33 cellular contexts compared by ENCODE assay signal in the genomic region with DNA sequence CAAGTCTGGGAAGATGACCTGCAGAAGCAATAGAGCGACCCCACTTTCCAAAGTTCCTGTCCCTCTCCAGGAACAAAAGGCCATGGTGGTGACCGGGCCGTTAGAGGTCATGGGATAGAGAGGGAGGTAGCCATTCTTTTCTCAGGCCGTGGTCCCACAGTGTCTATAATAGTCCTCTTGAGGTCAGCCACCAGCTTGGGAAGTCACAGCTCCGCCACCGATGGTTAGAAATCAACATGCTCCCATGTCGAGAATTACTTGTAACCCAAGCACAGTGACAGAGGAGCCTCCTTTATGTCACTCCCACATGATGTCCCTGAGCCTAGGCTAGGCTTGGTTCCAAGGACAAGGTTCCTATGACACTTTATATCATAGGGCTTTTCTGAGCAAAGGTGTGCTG.
"Had no signal": no experiment of that assay in that cellular context is flagged by ENCODE, and none has a peak within 500 bp of the region (broad histone marks: within the 10 kb centered on the region; RNA-seq: fewer than 3 reads in every experiment).

No MANE protein-coding gene starts in this region.

- H3K27me3 ChIP-seq: Peyer's patch had no signal

- H3K27ac ChIP-seq: Peyer's patch had no signal

- FAIRE-seq: bronchial epithelial cell had no signal

- ATAC-seq: activated CD8-positive, alpha-beta memory T cell treated with anti-CD3 and anti-CD28 coated beads, Interleukin-2, amount 10 ng/mL, durations not matched to agents 7 days and 5 days; activated naive CD8-positive, alpha-beta T cell treated with anti-CD3 and anti-CD28 coated beads, Interleukin-2, amount 50 U/mL, for 24 hours; PC-3 had no signal

- H3K36me3 ChIP-seq: Peyer's patch had no signal

- H3K36me3 Mint-ChIP-seq: activated CD8-positive, alpha-beta memory T cell treated with anti-CD3 and anti-CD28 coated beads, Interleukin-2, amount 10 ng/mL, durations not matched to agents 7 days and 5 days; activated naive CD4-positive, alpha-beta T cell treated with anti-CD3 and anti-CD28 coated beads, Interleukin-2, amount 10 ng/mL, durations not matched to agents 7 days and 5 days; activated naive CD8-positive, alpha-beta T cell; brain had no signal

- DNase-seq: activated CD4-positive, alpha-beta memory T cell treated with anti-CD3 and anti-CD28 coated beads, Interleukin-2, amount 10 ng/mL, durations not matched to agents 7 days and 5 days; activated CD4-positive, alpha-beta T cell treated with anti-CD3 and anti-CD28 coated beads for 1 hour; activated CD4-positive, alpha-beta T cell treated with anti-CD3 and anti-CD28 coated beads for 48 hours; activated CD4-positive, CD25-positive, alpha-beta regulatory T cell; activated CD8-positive, alpha-beta memory T cell treated with anti-CD3 and anti-CD28 coated beads for 24 hours; activated CD8-positive, alpha-beta memory T cell treated with anti-CD3 and anti-CD28 coated beads, Interleukin-2, amount 10 ng/mL, durations not matched to agents 7 days and 5 days; activated CD8-positive, alpha-beta memory T cell treated with anti-CD3 and anti-CD28 coated beads, Interleukin-2, amount 50 U/mL, for 48 hours; activated effector memory CD4-positive, alpha-beta T cell treated with Interleukin-2 at 50 U/mL for 16 hours; activated naive CD4-positive, alpha-beta T cell treated with anti-CD3 and anti-CD28 coated beads, Interleukin-2, amount 10 ng/mL, durations not matched to agents 7 days and 5 days; activated naive CD8-positive, alpha-beta T cell treated with anti-CD3 and anti-CD28 coated beads, Interleukin-2, amount 50 U/mL, for 24 hours; activated T-cell treated with anti-CD3 and anti-CD28 coated beads, Interleukin-2, amount 50 U/mL, for 48 hours; anterior cingulate cortex; NCI-H1092 treated with DMSO at 0.1 percent for 48 hours; NCI-H1417; NCI-H146; NCI-H187; NCI-H2029 treated with DMSO at 0.1 percent for 48 hours; NCI-H2107; NCI-H2171; NCI-H510A; NCI-H526; NCI-H748 treated with DMSO at 0.1 percent for 48 hours; NK-92 treated with Interleukin-12 subunit alpha and Interleukin-12 subunit beta, amount 100 ng/mL, for 24 hours; PC-3; Peyer's patch; RPMI8226; SW 1271; T-helper 1 cell; T-helper 2 cell; T-helper 9 cell had no signal

- H3K9me3 ChIP-seq: Peyer's patch had no signal

- H3K27me3 Mint-ChIP-seq: activated CD8-positive, alpha-beta memory T cell treated with anti-CD3 and anti-CD28 coated beads, Interleukin-2, amount 10 ng/mL, durations not matched to agents 7 days and 5 days; activated naive CD8-positive, alpha-beta T cell; activated naive CD8-positive, alpha-beta T cell treated with anti-CD3 and anti-CD28 coated beads, Interleukin-2, amount 50 U/mL, for 24 hours had no signal

- H3K4me3 ChIP-seq: Peyer's patch had no signal

- H3K4me1 Mint-ChIP-seq: activated CD4-positive, alpha-beta memory T cell treated with anti-CD3 and anti-CD28 coated beads, Interleukin-2, amount 10 ng/mL, durations not matched to agents 7 days and 5 days; activated CD8-positive, alpha-beta memory T cell treated with anti-CD3 and anti-CD28 coated beads, Interleukin-2, amount 10 ng/mL, durations not matched to agents 7 days and 5 days; activated naive CD4-positive, alpha-beta T cell treated with anti-CD3 and anti-CD28 coated beads, Interleukin-2, amount 10 ng/mL, durations not matched to agents 7 days and 5 days; activated naive CD8-positive, alpha-beta T cell treated with anti-CD3 and anti-CD28 coated beads, Interleukin-2, amount 50 U/mL, for 24 hours had no signal

- H3K9me3 Mint-ChIP-seq: activated CD4-positive, alpha-beta memory T cell treated with anti-CD3 and anti-CD28 coated beads, Interleukin-2, amount 10 ng/mL, durations not matched to agents 7 days and 5 days; activated naive CD4-positive, alpha-beta T cell treated with anti-CD3 and anti-CD28 coated beads, Interleukin-2, amount 10 ng/mL, durations not matched to agents 7 days and 5 days; activated naive CD8-positive, alpha-beta T cell treated with anti-CD3 and anti-CD28 coated beads, Interleukin-2, amount 50 U/mL, for 24 hours had no signal

- H3K27ac Mint-ChIP-seq: activated CD4-positive, alpha-beta memory T cell treated with anti-CD3 and anti-CD28 coated beads, Interleukin-2, amount 10 ng/mL, durations not matched to agents 7 days and 5 days; activated CD8-positive, alpha-beta memory T cell treated with anti-CD3 and anti-CD28 coated beads, Interleukin-2, amount 10 ng/mL, durations not matched to agents 7 days and 5 days; activated naive CD4-positive, alpha-beta T cell treated with anti-CD3 and anti-CD28 coated beads, Interleukin-2, amount 10 ng/mL, durations not matched to agents 7 days and 5 days; activated naive CD8-positive, alpha-beta T cell; activated naive CD8-positive, alpha-beta T cell treated with anti-CD3 and anti-CD28 coated beads, Interleukin-2, amount 50 U/mL, for 24 hours had no signal

- H3K4me3 Mint-ChIP-seq: activated CD4-positive, alpha-beta memory T cell treated with anti-CD3 and anti-CD28 coated beads, Interleukin-2, amount 10 ng/mL, durations not matched to agents 7 days and 5 days; activated CD8-positive, alpha-beta memory T cell treated with anti-CD3 and anti-CD28 coated beads, Interleukin-2, amount 10 ng/mL, durations not matched to agents 7 days and 5 days; activated naive CD4-positive, alpha-beta T cell treated with anti-CD3 and anti-CD28 coated beads, Interleukin-2, amount 10 ng/mL, durations not matched to agents 7 days and 5 days; activated naive CD8-positive, alpha-beta T cell; activated naive CD8-positive, alpha-beta T cell treated with anti-CD3 and anti-CD28 coated beads, Interleukin-2, amount 50 U/mL, for 24 hours; brain had no signal
